17 cellular contexts compared by ENCODE assay signal in the genomic region with DNA sequence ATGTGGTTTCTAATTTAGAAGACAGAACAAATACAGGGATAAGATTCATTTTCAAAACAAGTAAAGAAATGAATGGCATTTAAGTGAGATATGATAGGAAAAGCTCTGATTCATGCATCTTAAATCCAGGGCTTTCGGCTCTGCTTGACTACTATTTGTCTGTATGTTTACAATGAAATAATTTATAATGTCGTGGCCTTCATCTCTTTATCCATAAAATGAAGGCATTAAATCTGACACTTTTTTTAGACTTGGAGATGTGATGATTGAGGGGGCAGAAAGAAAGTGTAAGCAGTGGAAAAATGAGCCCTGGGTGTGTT.
DNase-seq lines count a peak whose midpoint lies in the region; TF ChIP-seq lines count a peak whose summit lies in the region.
"Had no signal": no experiment of that assay in that cellular context is flagged by ENCODE, and none has a peak within 500 bp of the region (broad histone marks: within the 10 kb centered on the region; RNA-seq: fewer than 3 reads in every experiment).

No MANE protein-coding gene starts in this region.

- H3K36me3 Mint-ChIP-seq in CD14-positive monocyte: no peaks in the 10 kb centered on the region

- peak overlapping the region; percentile 60 for H3K9ac ChIP-seq in smooth muscle cell (ENCODE audit: low read depth)

- no peaks in the 10 kb centered on the region for H3K79me2 ChIP-seq in smooth muscle cell (ENCODE audit: low read depth)

- peaks cover 10% of the 10 kb centered on the region for H3F3A ChIP-seq in smooth muscle cell (ENCODE audit: low read depth)

- H3K27ac ChIP-seq in smooth muscle cell (ENCODE audit: low read depth): peak overlapping the region; percentile 81
- H3K27ac ChIP-seq: A549, SJSA1 had no signal

- peak; percentile 14 for DNase-seq in GM03348 (ENCODE audit: low spot score)
- DNase-seq in amniotic epithelial cell (ENCODE audit: low read depth): peak; percentile 28
- no peak for DNase-seq in erythroblast (lab: John Stamatoyannopoulos, UW)
- DNase-seq in smooth muscle cell (lab: John Stamatoyannopoulos, UW; ENCODE audit: unreplicated experiment): no peak
- no peak for DNase-seq in NCI-H2029 treated with DMSO at 0.1 percent for 48 hours (lab: John Stamatoyannopoulos, UW)
- DNase-seq in activated CD4-positive, CD25-positive, alpha-beta regulatory T cell (lab: John Stamatoyannopoulos, UW): no peak
- DNase-seq in CD14-positive monocyte (ENCODE audit: low spot score): no peak
- DNase-seq: Caco-2; CD4-positive, alpha-beta T cell; DND-41; Kasumi-1; NCI-H1417; NCI-H1694 treated with DMSO at 0.1 percent for 48 hours; NCI-H446 treated with DMSO at 0.1 percent for 48 hours; SW 1271 had no signal

- no peaks in the 10 kb centered on the region for H3K27me3 ChIP-seq in smooth muscle cell (ENCODE audit: low read depth)

- 9% methylated on average over 2 of the region's 2 CpGs for WGBS in smooth muscle cell (ENCODE audit: low lambda C conversion rate)

- H3K4me1 ChIP-seq in smooth muscle cell (ENCODE audit: low read depth): peaks cover 23% of the 10 kb centered on the region
- H3K4me1 ChIP-seq: A549, SJSA1 had no signal

- no peaks in the 10 kb centered on the region for H4K20me1 ChIP-seq in smooth muscle cell (ENCODE audit: low read depth)

- H3K9me3 Mint-ChIP-seq in CD14-positive monocyte: no peaks in the 10 kb centered on the region
- H3K9me3 Mint-ChIP-seq: CD4-positive, alpha-beta T cell had no signal

- H3K9me3 ChIP-seq in smooth muscle cell (replicated peaks; ENCODE audit: low read depth): no peaks in the 10 kb centered on the region
- H3K9me3 ChIP-seq: A549, Caco-2, SJSA1 had no signal

- peak; percentile 10 for TF ChIP-seq POLR2A in erythroblast (IDR thresholded peaks at IDR 0.05; ENCODE audit: low read length)

- H3K36me3 ChIP-seq in smooth muscle cell (ENCODE audit: low read depth): no peaks in the 10 kb centered on the region
- H3K36me3 ChIP-seq: SJSA1 had no signal

- H3K27ac Mint-ChIP-seq in CD14-positive monocyte: no peak overlapping the region
- H3K27ac Mint-ChIP-seq: CD4-positive, alpha-beta T cell had no signal

- peaks cover 11% of the 10 kb centered on the region for H3K4me1 Mint-ChIP-seq in CD14-positive monocyte

- no peak overlapping the region for H3K4me3 ChIP-seq in smooth muscle cell
- H3K4me3 ChIP-seq: A549, SJSA1 had no signal

- H3K4me3 Mint-ChIP-seq in CD14-positive monocyte: no peak overlapping the region
- H3K4me3 Mint-ChIP-seq: CD4-positive, alpha-beta T cell had no signal

- H3K4me2 ChIP-seq in smooth muscle cell: peak overlapping the region; percentile 77
- H3K4me2 ChIP-seq: A549 had no signal

- no peak overlapping the region for H2AFZ ChIP-seq in smooth muscle cell (ENCODE audit: low read depth)

- intact Hi-C loops in CD14-positive monocyte (cut with micrococcal nuclease): no loop called here

- H3K27me3 Mint-ChIP-seq in CD14-positive monocyte (ENCODE audit: low read depth in 3 of 3): peaks cover 1 to 5% (median 3%) of the 10 kb centered on the region in 3 donors

- TF ChIP-seq CTCF in smooth muscle cell (IDR thresholded peaks at IDR 0.05; ENCODE audit: borderline replicate concordance, insufficient read depth, poor library complexity, severe bottlenecking): no peak
- TF ChIP-seq CTCF in CD14-positive monocyte (IDR thresholded peaks at IDR 0.05): no peak

Comparison
In these comparisons a context has a peak if more than half of its experiments do, and no peak if none do; other contexts are left out.
1. DNase-seq: peak in GM03348 (single experiment) and amniotic epithelial cell (single experiment); none in erythroblast (0 of 2), smooth muscle cell (single experiment), NCI-H2029 treated with DMSO at 0.1 percent for 48 hours (single experiment), activated CD4-positive, CD25-positive, alpha-beta regulatory T cell (0 of 4) and CD14-positive monocyte (single experiment).